8 cellular contexts compared by ENCODE assay signal in genomic region chr17:82097919-82098168, GRCh38. TPM values are rescaled to one million over a fixed set of nuclear protein-coding genes. Genes with fewer than 3 reads are reported as not detected.
DNase-seq lines count a peak whose midpoint lies in the region; ATAC-seq and TF ChIP-seq lines count a peak whose summit lies in the region.

No MANE protein-coding gene starts in this region.

- ATAC-seq in GM18867 (IDR thresholded peaks at IDR 0.05; ENCODE audit: unreplicated experiment) = peak; percentile 23

- TF ChIP-seq EP300 in ovary (IDR thresholded peaks at IDR 0.05) = no peak

- H3K27me3 ChIP-seq in duodenal mucosa (ENCODE audit: control insufficient read depth in 1 of 2, insufficient read depth in 2 of 2, low read length in 2 of 2) = no peaks in the 10 kb centered on the region
- no peaks in the 10 kb centered on the region for H3K27me3 ChIP-seq in ovary

- H3K9me3 ChIP-seq in duodenal mucosa (ENCODE audit: control insufficient read depth in 1 of 2, low read length in 2 of 2) = no peaks in the 10 kb centered on the region
- no peaks in the 10 kb centered on the region for H3K9me3 ChIP-seq in ovary

- H3K36me3 ChIP-seq in duodenal mucosa (ENCODE audit: control insufficient read depth in 1 of 2, insufficient read depth in 2 of 2, low read length in 2 of 2) (peaks cover 0 to 28% of the 10 kb centered on the region in 2 donors), ovary (no peaks in the 10 kb centered on the region)

- no peak for TF ChIP-seq POLR2A in ovary (IDR thresholded peaks at IDR 0.05)

- intact Hi-C loops in ovary (cut with DNase I) = no loop called here

- DNase-seq in Jurkat, Clone E6-1 (ENCODE audit: low read depth, low spot score) = no peak
- no peak for DNase-seq in ovary
- DNase-seq in GM03348 (ENCODE audit: low spot score) = no peak
- DNase-seq in NCI-H2029 treated with DMSO at 0.1 percent for 48 hours (lab: John Stamatoyannopoulos, UW) = no peak
- DNase-seq in H4 (ENCODE audit: low spot score) = no peak
- no peak for DNase-seq in islet precursor cell

- peak overlapping the region; percentile 68 to 76 for H3K9ac ChIP-seq in duodenal mucosa (ENCODE audit: low read depth in 1 of 2, low read length in 2 of 2)

- WGBS in ovary, 3 donors = 0 to 1% (median 1%) methylated on average over 17 to 36 of the region's 36 CpGs

- TF ChIP-seq CTCF in ovary (IDR thresholded peaks at IDR 0.05) = no peak

- peak overlapping the region; percentile 64 for H3K4me3 ChIP-seq in Jurkat, Clone E6-1 (ENCODE audit: low read length)
- H3K4me3 ChIP-seq in duodenal mucosa (ENCODE audit: low read depth in 1 of 2, low read length in 2 of 2) (peak overlapping the region; percentile 63 to 77), ovary (peak overlapping the region; percentile 72)

- peak overlapping the region; percentile 75 for H3K27ac ChIP-seq in duodenal mucosa (ENCODE audit: low read depth, low read length)
- H3K27ac ChIP-seq in ovary = peak overlapping the region; percentile 96 to 98

- H3K4me1 ChIP-seq in duodenal mucosa (ENCODE audit: control insufficient read depth in 1 of 2, insufficient read depth in 2 of 2, low read length in 2 of 2) (peaks cover 27 to 28% of the 10 kb centered on the region in 2 donors), ovary (ENCODE audit: insufficient read depth) (peaks cover 8% of the 10 kb centered on the region)

RNA-seq across cellular contexts. Expression of gene FASN, which starts 0.2 kb away (rescaled TPM):
- polyA plus RNA-seq in Jurkat, Clone E6-1 (2012; ENCODE audit: insufficient read depth, insufficient read length) = 37.8 TPM
- total RNA-seq in ovary = 100 to 1,000 TPM in 1 of 7 donors, 10 to 100 TPM in 5, 1 to 10 TPM in 1; 9.8 to 168 (median 53.8) TPM
- 10 to 100 TPM in 1 of 2 donors, 1 to 10 TPM in 1; 1.3 to 16.0 TPM for polyA plus RNA-seq in ovary
- 36.7 and 48.7 TPM in 2 replicates for total RNA-seq in H4 (2014; rRNA removed; shearing (Covaris generic))

RNA-seq across cellular contexts. Expression of gene DUS1L, which starts 32.2 kb away (rescaled TPM):
- 228 TPM for polyA plus RNA-seq in Jurkat, Clone E6-1 (2012; ENCODE audit: insufficient read depth, insufficient read length)
- 10 to 100 TPM; 40.1 to 72.4 (median 67.7) TPM for total RNA-seq in ovary
- polyA plus RNA-seq in ovary = 10 to 100 TPM; 15.0 to 62.5 TPM
- total RNA-seq in H4 (2014; rRNA removed; shearing (Covaris generic)) = 44.9 and 64.5 TPM in 2 replicates

RNA-seq across cellular contexts. Expression of gene GPS1, which starts 46.1 kb away (rescaled TPM):
- 123 TPM for polyA plus RNA-seq in Jurkat, Clone E6-1 (2012; ENCODE audit: insufficient read depth, insufficient read length)
- 10 to 100 TPM; 48.8 to 96.2 (median 80.1) TPM for total RNA-seq in ovary
- polyA plus RNA-seq in ovary = 10 to 100 TPM; 12.4 to 77.8 TPM
- total RNA-seq in H4 (2014; rRNA removed; shearing (Covaris generic)) = 108 TPM in 2 replicates

RNA-seq across cellular contexts. Expression of gene RFNG, which starts 46.2 kb away (rescaled TPM):
- polyA plus RNA-seq in Jurkat, Clone E6-1 (2012; ENCODE audit: insufficient read depth, insufficient read length) = 30.1 TPM
- total RNA-seq in ovary = 10 to 100 TPM; 33.3 to 53.0 (median 44.7) TPM
- 10 to 100 TPM; 20.9 to 61.3 TPM for polyA plus RNA-seq in ovary
- 9.1 and 9.9 TPM in 2 replicates for total RNA-seq in H4 (2014; rRNA removed; shearing (Covaris generic))
